Comparison of ENCODE assay signal across 2 cellular contexts in the genomic region with DNA sequence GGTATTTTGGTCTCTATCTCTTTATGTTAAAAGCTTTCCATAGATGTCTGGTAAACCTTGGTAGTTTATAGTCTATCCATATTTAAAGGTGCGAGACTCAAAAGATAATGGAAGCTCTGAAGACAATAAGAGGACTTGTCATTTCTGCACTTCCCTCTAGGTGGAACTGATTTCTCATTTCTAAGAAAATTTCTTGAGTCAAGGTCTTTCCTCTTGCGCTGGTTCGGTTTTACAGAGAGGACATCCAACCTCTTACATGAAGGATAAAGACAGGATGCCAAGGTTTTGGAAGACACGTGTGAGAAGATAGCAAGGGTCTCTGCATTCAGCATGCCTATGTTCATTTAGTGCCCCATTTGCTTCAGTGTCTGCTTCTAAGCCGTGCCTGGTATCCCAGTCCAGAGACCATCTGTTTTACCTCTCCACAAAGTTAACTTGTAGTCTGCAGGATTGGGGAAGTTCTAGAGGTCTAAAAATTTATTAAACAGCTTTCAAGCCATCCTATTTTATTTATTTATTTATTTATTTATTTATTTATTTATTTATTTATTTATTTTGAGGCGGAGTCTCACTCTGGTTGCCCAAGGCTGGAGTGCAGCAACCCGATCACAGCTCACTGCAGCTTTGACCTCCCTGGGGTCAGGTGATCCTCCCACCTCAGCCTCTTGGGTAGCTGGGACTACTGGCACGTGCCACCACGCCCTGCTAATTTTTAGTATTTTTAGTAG.
TF ChIP-seq lines count a peak whose summit lies in the region.

No MANE protein-coding gene starts in this region.

TF ChIP-seq in SK-N-SH treated with all-trans-retinoic acid at 6 μM for 48 hours, 23 proteins besides CTCF, POLR2A, EP300 and RAD21 (continued from another document):
- TF ChIP-seq, protein P1, sequence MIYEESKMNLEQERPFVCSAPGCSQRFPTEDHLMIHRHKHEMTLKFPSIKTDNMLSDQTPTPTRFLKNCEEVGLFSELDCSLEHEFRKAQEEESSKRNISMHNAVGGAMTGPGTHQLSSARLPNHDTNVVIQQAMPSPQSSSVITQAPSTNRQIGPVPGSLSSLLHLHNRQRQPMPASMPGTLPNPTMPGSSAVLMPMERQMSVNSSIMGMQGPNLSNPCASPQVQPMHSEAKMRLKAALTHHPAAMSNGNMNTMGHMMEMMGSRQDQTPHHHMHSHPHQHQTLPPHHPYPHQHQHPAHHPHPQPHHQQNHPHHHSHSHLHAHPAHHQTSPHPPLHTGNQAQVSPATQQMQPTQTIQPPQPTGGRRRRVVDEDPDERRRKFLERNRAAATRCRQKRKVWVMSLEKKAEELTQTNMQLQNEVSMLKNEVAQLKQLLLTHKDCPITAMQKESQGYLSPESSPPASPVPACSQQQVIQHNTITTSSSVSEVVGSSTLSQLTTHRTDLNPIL (CRISPR knock-in tag; IDR thresholded peaks at IDR 0.05; ENCODE audit: low read depth) = no peak
- no peak for TF ChIP-seq ZC3H10 (CRISPR knock-in tag; IDR thresholded peaks at IDR 0.05)
- TF ChIP-seq, protein P2, sequence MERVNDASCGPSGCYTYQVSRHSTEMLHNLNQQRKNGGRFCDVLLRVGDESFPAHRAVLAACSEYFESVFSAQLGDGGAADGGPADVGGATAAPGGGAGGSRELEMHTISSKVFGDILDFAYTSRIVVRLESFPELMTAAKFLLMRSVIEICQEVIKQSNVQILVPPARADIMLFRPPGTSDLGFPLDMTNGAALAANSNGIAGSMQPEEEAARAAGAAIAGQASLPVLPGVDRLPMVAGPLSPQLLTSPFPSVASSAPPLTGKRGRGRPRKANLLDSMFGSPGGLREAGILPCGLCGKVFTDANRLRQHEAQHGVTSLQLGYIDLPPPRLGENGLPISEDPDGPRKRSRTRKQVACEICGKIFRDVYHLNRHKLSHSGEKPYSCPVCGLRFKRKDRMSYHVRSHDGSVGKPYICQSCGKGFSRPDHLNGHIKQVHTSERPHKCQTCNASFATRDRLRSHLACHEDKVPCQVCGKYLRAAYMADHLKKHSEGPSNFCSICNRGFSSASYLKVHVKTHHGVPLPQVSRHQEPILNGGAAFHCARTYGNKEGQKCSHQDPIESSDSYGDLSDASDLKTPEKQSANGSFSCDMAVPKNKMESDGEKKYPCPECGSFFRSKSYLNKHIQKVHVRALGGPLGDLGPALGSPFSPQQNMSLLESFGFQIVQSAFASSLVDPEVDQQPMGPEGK (CRISPR knock-in tag; IDR thresholded peaks at IDR 0.05; ENCODE audit: borderline replicate concordance) = no peak
- no peak for TF ChIP-seq TCF4 (CRISPR knock-in tag; IDR thresholded peaks at IDR 0.05; ENCODE audit: borderline replicate concordance)
- no peak for TF ChIP-seq ESRRG (CRISPR knock-in tag; IDR thresholded peaks at IDR 0.05)
- TF ChIP-seq, protein P3, sequence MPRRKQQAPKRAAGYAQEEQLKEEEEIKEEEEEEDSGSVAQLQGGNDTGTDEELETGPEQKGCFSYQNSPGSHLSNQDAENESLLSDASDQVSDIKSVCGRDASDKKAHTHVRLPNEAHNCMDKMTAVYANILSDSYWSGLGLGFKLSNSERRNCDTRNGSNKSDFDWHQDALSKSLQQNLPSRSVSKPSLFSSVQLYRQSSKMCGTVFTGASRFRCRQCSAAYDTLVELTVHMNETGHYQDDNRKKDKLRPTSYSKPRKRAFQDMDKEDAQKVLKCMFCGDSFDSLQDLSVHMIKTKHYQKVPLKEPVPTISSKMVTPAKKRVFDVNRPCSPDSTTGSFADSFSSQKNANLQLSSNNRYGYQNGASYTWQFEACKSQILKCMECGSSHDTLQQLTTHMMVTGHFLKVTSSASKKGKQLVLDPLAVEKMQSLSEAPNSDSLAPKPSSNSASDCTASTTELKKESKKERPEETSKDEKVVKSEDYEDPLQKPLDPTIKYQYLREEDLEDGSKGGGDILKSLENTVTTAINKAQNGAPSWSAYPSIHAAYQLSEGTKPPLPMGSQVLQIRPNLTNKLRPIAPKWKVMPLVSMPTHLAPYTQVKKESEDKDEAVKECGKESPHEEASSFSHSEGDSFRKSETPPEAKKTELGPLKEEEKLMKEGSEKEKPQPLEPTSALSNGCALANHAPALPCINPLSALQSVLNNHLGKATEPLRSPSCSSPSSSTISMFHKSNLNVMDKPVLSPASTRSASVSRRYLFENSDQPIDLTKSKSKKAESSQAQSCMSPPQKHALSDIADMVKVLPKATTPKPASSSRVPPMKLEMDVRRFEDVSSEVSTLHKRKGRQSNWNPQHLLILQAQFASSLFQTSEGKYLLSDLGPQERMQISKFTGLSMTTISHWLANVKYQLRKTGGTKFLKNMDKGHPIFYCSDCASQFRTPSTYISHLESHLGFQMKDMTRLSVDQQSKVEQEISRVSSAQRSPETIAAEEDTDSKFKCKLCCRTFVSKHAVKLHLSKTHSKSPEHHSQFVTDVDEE (CRISPR knock-in tag; IDR thresholded peaks at IDR 0.05) = no peak

TF ChIP-seq in SK-N-SH, 30 proteins besides CTCF, POLR2A, EP300 and RAD21 (continued from another document):
- TF ChIP-seq, protein P4, sequence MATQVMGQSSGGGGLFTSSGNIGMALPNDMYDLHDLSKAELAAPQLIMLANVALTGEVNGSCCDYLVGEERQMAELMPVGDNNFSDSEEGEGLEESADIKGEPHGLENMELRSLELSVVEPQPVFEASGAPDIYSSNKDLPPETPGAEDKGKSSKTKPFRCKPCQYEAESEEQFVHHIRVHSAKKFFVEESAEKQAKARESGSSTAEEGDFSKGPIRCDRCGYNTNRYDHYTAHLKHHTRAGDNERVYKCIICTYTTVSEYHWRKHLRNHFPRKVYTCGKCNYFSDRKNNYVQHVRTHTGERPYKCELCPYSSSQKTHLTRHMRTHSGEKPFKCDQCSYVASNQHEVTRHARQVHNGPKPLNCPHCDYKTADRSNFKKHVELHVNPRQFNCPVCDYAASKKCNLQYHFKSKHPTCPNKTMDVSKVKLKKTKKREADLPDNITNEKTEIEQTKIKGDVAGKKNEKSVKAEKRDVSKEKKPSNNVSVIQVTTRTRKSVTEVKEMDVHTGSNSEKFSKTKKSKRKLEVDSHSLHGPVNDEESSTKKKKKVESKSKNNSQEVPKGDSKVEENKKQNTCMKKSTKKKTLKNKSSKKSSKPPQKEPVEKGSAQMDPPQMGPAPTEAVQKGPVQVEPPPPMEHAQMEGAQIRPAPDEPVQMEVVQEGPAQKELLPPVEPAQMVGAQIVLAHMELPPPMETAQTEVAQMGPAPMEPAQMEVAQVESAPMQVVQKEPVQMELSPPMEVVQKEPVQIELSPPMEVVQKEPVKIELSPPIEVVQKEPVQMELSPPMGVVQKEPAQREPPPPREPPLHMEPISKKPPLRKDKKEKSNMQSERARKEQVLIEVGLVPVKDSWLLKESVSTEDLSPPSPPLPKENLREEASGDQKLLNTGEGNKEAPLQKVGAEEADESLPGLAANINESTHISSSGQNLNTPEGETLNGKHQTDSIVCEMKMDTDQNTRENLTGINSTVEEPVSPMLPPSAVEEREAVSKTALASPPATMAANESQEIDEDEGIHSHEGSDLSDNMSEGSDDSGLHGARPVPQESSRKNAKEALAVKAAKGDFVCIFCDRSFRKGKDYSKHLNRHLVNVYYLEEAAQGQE (IDR thresholded peaks at IDR 0.05; ENCODE audit: low read depth, low read length) = no peak
- TF ChIP-seq, protein P5, sequence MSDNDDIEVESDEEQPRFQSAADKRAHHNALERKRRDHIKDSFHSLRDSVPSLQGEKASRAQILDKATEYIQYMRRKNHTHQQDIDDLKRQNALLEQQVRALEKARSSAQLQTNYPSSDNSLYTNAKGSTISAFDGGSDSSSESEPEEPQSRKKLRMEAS (IDR thresholded peaks at IDR 0.05; ENCODE audit: low read depth) = no peak
- TF ChIP-seq MEF2A (IDR thresholded peaks at IDR 0.05; ENCODE audit: borderline replicate concordance, low read depth) (no peak), NRF1 (IDR thresholded peaks at IDR 0.05; ENCODE audit: low read depth, low read length) (no peak), POLR2AphosphoS5 (IDR thresholded peaks at IDR 0.05; ENCODE audit: low read depth, low read length) (no peak), RFX5 (IDR thresholded peaks at IDR 0.05; ENCODE audit: low read length) (no peak), FOXJ3 (CRISPR knock-in tag; IDR thresholded peaks at IDR 0.05) (no peak), YY1 (IDR thresholded peaks at IDR 0.05; ENCODE audit: low read depth) (no peak), GABPA (IDR thresholded peaks at IDR 0.05; ENCODE audit: low read depth) (no peak), ELF1 (IDR thresholded peaks at IDR 0.05) (no peak), NFIC (IDR thresholded peaks at IDR 0.05; ENCODE audit: borderline replicate concordance) (no peak), TEAD4 (IDR thresholded peaks at IDR 0.05; ENCODE audit: borderline replicate concordance, insufficient read depth) (no peak), IRF3 (IDR thresholded peaks at IDR 0.05; ENCODE audit: low read depth, low read length) (no peak), SIN3A (IDR thresholded peaks at IDR 0.05; ENCODE audit: borderline replicate concordance, low read depth, low read length) (no peak), EZH2phosphoT487 (IDR thresholded peaks at IDR 0.05; ENCODE audit: borderline replicate concordance, low read depth) (no peak)
- TF ChIP-seq, protein P6, sequence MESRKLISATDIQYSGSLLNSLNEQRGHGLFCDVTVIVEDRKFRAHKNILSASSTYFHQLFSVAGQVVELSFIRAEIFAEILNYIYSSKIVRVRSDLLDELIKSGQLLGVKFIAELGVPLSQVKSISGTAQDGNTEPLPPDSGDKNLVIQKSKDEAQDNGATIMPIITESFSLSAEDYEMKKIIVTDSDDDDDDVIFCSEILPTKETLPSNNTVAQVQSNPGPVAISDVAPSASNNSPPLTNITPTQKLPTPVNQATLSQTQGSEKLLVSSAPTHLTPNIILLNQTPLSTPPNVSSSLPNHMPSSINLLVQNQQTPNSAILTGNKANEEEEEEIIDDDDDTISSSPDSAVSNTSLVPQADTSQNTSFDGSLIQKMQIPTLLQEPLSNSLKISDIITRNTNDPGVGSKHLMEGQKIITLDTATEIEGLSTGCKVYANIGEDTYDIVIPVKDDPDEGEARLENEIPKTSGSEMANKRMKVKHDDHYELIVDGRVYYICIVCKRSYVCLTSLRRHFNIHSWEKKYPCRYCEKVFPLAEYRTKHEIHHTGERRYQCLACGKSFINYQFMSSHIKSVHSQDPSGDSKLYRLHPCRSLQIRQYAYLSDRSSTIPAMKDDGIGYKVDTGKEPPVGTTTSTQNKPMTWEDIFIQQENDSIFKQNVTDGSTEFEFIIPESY (IDR thresholded peaks at IDR 0.05; ENCODE audit: borderline replicate concordance, low read depth) = no peak
